Comparison of ENCODE assay signal across 8 cellular contexts in the genomic region with DNA sequence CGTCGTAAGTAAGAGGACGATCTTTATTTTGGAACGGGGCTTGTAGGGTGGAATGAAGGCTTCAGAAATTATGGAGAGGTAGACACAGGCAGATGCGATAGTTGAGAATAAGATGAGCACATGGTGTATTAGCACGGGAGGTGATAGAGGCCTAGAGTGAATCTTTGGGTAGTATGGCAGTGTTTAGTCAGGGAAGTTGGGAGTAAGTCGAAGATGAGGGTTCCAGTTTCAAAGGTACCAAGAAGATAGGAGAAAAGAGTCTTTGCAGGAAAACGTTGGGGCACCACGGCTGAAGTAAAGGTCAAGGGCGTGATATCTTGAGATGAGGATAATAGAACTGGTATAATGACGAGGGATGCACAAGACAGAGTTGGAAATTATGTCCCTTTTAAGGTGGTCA.
DNase-seq lines count a peak whose midpoint lies in the region; ATAC-seq, FAIRE-seq and TF ChIP-seq lines count a peak whose summit lies in the region.

No MANE protein-coding gene starts in this region.

- no peaks in the 10 kb centered on the region for H3K27me3 ChIP-seq in neuron (ENCODE audit: insufficient read depth, low read length)

- peaks cover 0 to 8% of the 10 kb centered on the region in 2 donors for H3K27me3 Mint-ChIP-seq in effector memory CD8-positive, alpha-beta T cell

- DNase-seq in D721Med (ENCODE audit: insufficient read length, low spot score) (no peak), NCI-H146 (lab: John Stamatoyannopoulos, UW) (peak; percentile 16), NCI-H2227 (lab: John Stamatoyannopoulos, UW; ENCODE audit: unreplicated experiment) (no peak), midbrain (lab: John Stamatoyannopoulos, UW) (no peak)
- DNase-seq in effector memory CD8-positive, alpha-beta T cell, result no peak

- H3K36me3 Mint-ChIP-seq in effector memory CD8-positive, alpha-beta T cell (ENCODE audit: insufficient read depth), result peaks cover 31% of the 10 kb centered on the region

- peaks cover 17% of the 10 kb centered on the region for H3K4me1 ChIP-seq in neuron (ENCODE audit: insufficient read depth, low read length)

- H3K27ac Mint-ChIP-seq in effector memory CD8-positive, alpha-beta T cell, result peak overlapping the region; percentile 98 to 99

- no peak for TF ChIP-seq CTCF in D721Med (IDR thresholded peaks at IDR 0.05; ENCODE audit: insufficient read depth, missing control alignments)

- H3K4me1 Mint-ChIP-seq in effector memory CD8-positive, alpha-beta T cell (ENCODE audit: low read depth in 2 of 2), result peaks cover 28 to 42% of the 10 kb centered on the region in 2 donors

- FAIRE-seq in D721Med (lab: Jason Lieb, UNC), result peak; percentile 95

- ATAC-seq in effector memory CD8-positive, alpha-beta T cell (replicated peaks), result no peak
- ATAC-seq in GM21619 (IDR thresholded peaks at IDR 0.05; ENCODE audit: unreplicated experiment) (no peak), GM19324 (IDR thresholded peaks at IDR 0.05; ENCODE audit: low FRiP score, unreplicated experiment) (no peak)

- peaks cover 25% of the 10 kb centered on the region for H3K36me3 ChIP-seq in neuron (ENCODE audit: insufficient read depth, low read length)

- no peaks in the 10 kb centered on the region for H3K9me3 ChIP-seq in neuron (ENCODE audit: low read length)

- no peak overlapping the region for H2AFZ ChIP-seq in neuron (ENCODE audit: low read depth, low read length)

- H3K4me3 ChIP-seq in neuron (ENCODE audit: low read length), result peak overlapping the region; percentile 66

- H3K9me3 Mint-ChIP-seq in effector memory CD8-positive, alpha-beta T cell, result no peaks in the 10 kb centered on the region

- peak overlapping the region; percentile 98 to 99 for H3K4me3 Mint-ChIP-seq in effector memory CD8-positive, alpha-beta T cell
